Comparison of ENCODE assay signal across 20 cellular contexts in the genomic region with DNA sequence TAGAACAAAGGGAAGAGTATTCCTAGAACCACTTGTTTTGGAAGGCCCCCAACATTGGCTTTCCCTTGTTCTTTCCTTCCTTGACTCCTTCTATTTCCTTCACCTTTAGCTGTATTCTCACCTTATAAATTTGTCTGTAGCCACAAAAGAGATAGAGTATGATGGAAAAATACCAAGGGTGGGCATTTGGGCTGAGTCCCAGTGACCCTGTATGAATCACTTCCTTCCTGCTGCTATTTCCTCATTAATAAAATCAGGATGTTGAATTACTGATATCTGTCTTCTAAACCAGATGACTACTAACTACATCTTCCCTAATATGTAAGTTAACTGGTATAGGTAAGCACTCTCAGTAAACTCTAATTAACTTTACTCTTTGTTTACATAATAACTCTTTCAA. TPM values are rescaled to one million over a fixed set of nuclear protein-coding genes. Genes with fewer than 3 reads are reported as not detected.
DNase-seq lines count a peak whose midpoint lies in the region; ATAC-seq, FAIRE-seq and TF ChIP-seq lines count a peak whose summit lies in the region.
"Had no signal": no experiment of that assay in that cellular context is flagged by ENCODE, and none has a peak within 500 bp of the region (broad histone marks: within the 10 kb centered on the region; RNA-seq: fewer than 3 reads in every experiment).

No MANE protein-coding gene starts in this region.

- POLR2A ChIA-PET in activated CD4-positive, alpha-beta T cell treated with anti-CD3 and anti-CD28 coated beads for 36 hours (lab: Charles Lee): no interaction called here

- no peaks in the 10 kb centered on the region for H3K36me3 Mint-ChIP-seq in activated CD4-positive, alpha-beta T cell treated with anti-CD3 and anti-CD28 coated beads for 36 hours (ENCODE audit: low read depth)
- H3K36me3 Mint-ChIP-seq: CD4-positive, alpha-beta memory T cell; IgD-negative memory B cell; T-cell had no signal

- TF ChIP-seq CTCF in RWPE2 (IDR thresholded peaks at IDR 0.05; ENCODE audit: poor library complexity, severe bottlenecking): no peak
- no peak for TF ChIP-seq CTCF in bronchial epithelial cell (IDR thresholded peaks at IDR 0.05; ENCODE audit: insufficient read depth, low read length, severe bottlenecking)

- no peaks in the 10 kb centered on the region for H3K36me3 ChIP-seq in RWPE2 (ENCODE audit: low read depth)
- H3K36me3 ChIP-seq in bronchial epithelial cell (ENCODE audit: control insufficient read depth, insufficient read depth, low read length): no peaks in the 10 kb centered on the region
- H3K36me3 ChIP-seq: BE2C had no signal

- H3K4me1 Mint-ChIP-seq in activated CD4-positive, alpha-beta T cell treated with anti-CD3 and anti-CD28 coated beads for 36 hours: no peaks in the 10 kb centered on the region

- ATAC-seq in RWPE2 (ENCODE audit: low read depth) (0 out of 3 replicates have a peak, but pooled peaks have one; percentile 3), GM18907 (IDR thresholded peaks at IDR 0.05; ENCODE audit: unreplicated experiment) (no peak), left ventricle myocardium superior (no peak)
- ATAC-seq in activated CD4-positive, alpha-beta T cell treated with anti-CD3 and anti-CD28 coated beads for 36 hours: no peak
- ATAC-seq: T-cell had no signal

- H3K4me3 ChIP-seq in RWPE2 (ENCODE audit: severe bottlenecking): no peak overlapping the region
- no peak overlapping the region for H3K4me3 ChIP-seq in bronchial epithelial cell (ENCODE audit: low read depth, low read length)
- H3K4me3 ChIP-seq: SK-N-MC had no signal

- peaks cover 4% of the 10 kb centered on the region for H3K27me3 Mint-ChIP-seq in activated CD4-positive, alpha-beta T cell treated with anti-CD3 and anti-CD28 coated beads for 36 hours

- no peaks in the 10 kb centered on the region for H3K9me3 Mint-ChIP-seq in activated CD4-positive, alpha-beta T cell treated with anti-CD3 and anti-CD28 coated beads for 36 hours (ENCODE audit: low read depth)
- H3K9me3 Mint-ChIP-seq: CD4-positive, alpha-beta memory T cell; IgD-negative memory B cell; T-cell had no signal

- FAIRE-seq in bronchial epithelial cell (lab: Jason Lieb, UNC): no peak
- FAIRE-seq: H54 had no signal

- no peaks in the 10 kb centered on the region for H3K9me3 ChIP-seq in RWPE2 (ENCODE audit: severe bottlenecking)
- H3K9me3 ChIP-seq: BE2C had no signal

- H3K27ac Mint-ChIP-seq in activated CD4-positive, alpha-beta T cell treated with anti-CD3 and anti-CD28 coated beads for 36 hours: no peak overlapping the region
- H3K27ac Mint-ChIP-seq: CD4-positive, alpha-beta memory T cell; IgD-negative memory B cell; T-cell had no signal

- no peaks in the 10 kb centered on the region for H3K27me3 ChIP-seq in RWPE2 (ENCODE audit: insufficient read depth, poor library complexity, severe bottlenecking)
- no peaks in the 10 kb centered on the region for H3K27me3 ChIP-seq in bronchial epithelial cell (ENCODE audit: control insufficient read depth, insufficient read depth, low read length)
- H3K27me3 ChIP-seq: BE2C had no signal

- peak overlapping the region; percentile 55 for H3K27ac ChIP-seq in RWPE2 (ENCODE audit: poor library complexity, severe bottlenecking)
- H3K27ac ChIP-seq: HL-60, SK-N-MC had no signal

- peak; percentile 29 for DNase-seq in EL
- no peak for DNase-seq in RWPE2 (ENCODE audit: low spot score)
- DNase-seq in bronchial epithelial cell (ENCODE audit: low read depth): peak; percentile 45
- DNase-seq in NCI-H128 (lab: John Stamatoyannopoulos, UW; ENCODE audit: unreplicated experiment): no peak
- DNase-seq in activated CD4-positive, alpha-beta T cell treated with anti-CD3 and anti-CD28 coated beads for 36 hours: no peak
- no peak for DNase-seq in left ventricle myocardium superior
- DNase-seq: BE2C; CD4-positive, alpha-beta memory T cell; Karpas-422; NCI-H1092 treated with DMSO at 0.1 percent for 48 hours; NCI-H2081 treated with DMSO at 0.1 percent for 48 hours; NCI-H510A; NCI-H774; SHP77; T-cell had no signal

- intact Hi-C loops in activated CD4-positive, alpha-beta T cell treated with anti-CD3 and anti-CD28 coated beads for 36 hours (cut with DNase I, micrococcal nuclease): no loop called here
- intact Hi-C loops in left ventricle myocardium superior (cut with micrococcal nuclease): no loop called here

- no peak overlapping the region for H3K4me3 Mint-ChIP-seq in activated CD4-positive, alpha-beta T cell treated with anti-CD3 and anti-CD28 coated beads for 36 hours
- H3K4me3 Mint-ChIP-seq: CD4-positive, alpha-beta memory T cell; IgD-negative memory B cell; T-cell had no signal

- peaks cover 42% of the 10 kb centered on the region for H3K4me1 ChIP-seq in RWPE2 (ENCODE audit: insufficient read depth, poor library complexity, severe bottlenecking)
- H3K4me1 ChIP-seq: BE2C had no signal

- CTCF ChIA-PET in activated CD4-positive, alpha-beta T cell treated with anti-CD3 and anti-CD28 coated beads for 36 hours (lab: Charles Lee): interaction anchor here (0.7 kb wide), 1 partner anchor 657 kb away, joined by 3 read pairs; no protein-coding TSS in a partner anchor

RNA-seq across cellular contexts. Expression of a gene that starts 55.1 kb away (rescaled TPM):
- 3.1 and 5.3 TPM in 2 replicates for total RNA-seq in bronchial epithelial cell
- total RNA-seq in activated CD4-positive, alpha-beta T cell treated with anti-CD3 and anti-CD28 coated beads for 36 hours: 10 to 100 TPM; 14.4 to 14.9 TPM
- total RNA-seq in left ventricle myocardium superior: 8.1 TPM

Comparison
In these comparisons a context has a peak if more than half of its experiments do, and no peak if none do; other contexts are left out.
1. DNase-seq: peak in EL (single experiment) and bronchial epithelial cell (single experiment); none in RWPE2 (single experiment), NCI-H128 (single experiment), activated CD4-positive, alpha-beta T cell treated with anti-CD3 and anti-CD28 coated beads for 36 hours (single experiment) and left ventricle myocardium superior (single experiment).